1 cellular context compared by ENCODE assay signal in genomic region chr2:98866033-98866432, GRCh38.
TF ChIP-seq lines count a peak whose summit lies in the region.

No MANE protein-coding gene starts in this region.

TF ChIP-seq in GM12878, 131 proteins besides CTCF, POLR2A, EP300 and RAD21 (continued from another document):
- TF ChIP-seq ZNF687 (IDR thresholded peaks at IDR 0.05): no peak
